ENCODE assay signal across 26 cellular contexts in genomic region chr6:49430866-49431265, GRCh38.
"Had no signal": no experiment of that assay in that cellular context is flagged by ENCODE, and none has a peak within 500 bp of the region (broad histone marks: within the 10 kb centered on the region; RNA-seq: fewer than 3 reads in every experiment).

No MANE protein-coding gene starts in this region.

- H3K27me3 Mint-ChIP-seq: dendritic cell treated with granulocyte-macrophage colony-stimulating factor and Interleukin-4, amounts not matched to agents 40 ng/mL and 50 ng/mL, for 4 days; naive thymus-derived CD4-positive, alpha-beta T cell had no signal

- FAIRE-seq: kidney, urothelium cell line had no signal

- H3K9ac ChIP-seq: neural progenitor cell had no signal

- H3K4me1 Mint-ChIP-seq: naive thymus-derived CD4-positive, alpha-beta T cell; nephron; neural progenitor cell; stimulated activated effector memory CD8-positive, alpha-beta T cell treated with anti-CD3 and anti-CD28 coated beads, Interleukin-12 subunit alpha, Interleukin-12 subunit beta, amount 100 ng/mL, for 72 hours had no signal

- H3K27me3 ChIP-seq: colonic mucosa, gastrocnemius medialis, left lung, neural progenitor cell, tibial nerve, upper lobe of left lung had no signal

- H3K4me2 ChIP-seq: neural progenitor cell, smooth muscle cell had no signal

- H3K4me3 Mint-ChIP-seq: dendritic cell treated with granulocyte-macrophage colony-stimulating factor and Interleukin-4, amounts not matched to agents 40 ng/mL and 50 ng/mL, for 4 days; naive thymus-derived CD4-positive, alpha-beta T cell; nephron; neural progenitor cell; stimulated activated effector memory CD8-positive, alpha-beta T cell treated with anti-CD3 and anti-CD28 coated beads, Interleukin-12 subunit alpha, Interleukin-12 subunit beta, amount 100 ng/mL, for 72 hours had no signal

- H3K9me3 Mint-ChIP-seq: dendritic cell treated with granulocyte-macrophage colony-stimulating factor and Interleukin-4, amounts not matched to agents 40 ng/mL and 50 ng/mL, for 4 days; nephron; neural progenitor cell; stimulated activated effector memory CD8-positive, alpha-beta T cell treated with anti-CD3 and anti-CD28 coated beads, Interleukin-12 subunit alpha, Interleukin-12 subunit beta, amount 100 ng/mL, for 72 hours had no signal

- H3K9me3 ChIP-seq: colonic mucosa, gastrocnemius medialis, left lung, prostate gland, thoracic aorta, tibial nerve, upper lobe of left lung had no signal

- H3K4me1 ChIP-seq: colonic mucosa, gastrocnemius medialis, left lung, neural progenitor cell, prostate gland, tibial nerve, upper lobe of left lung had no signal

- ATAC-seq: gastrocnemius medialis; left cardiac atrium; left lung; naive thymus-derived CD4-positive, alpha-beta T cell; right cardiac atrium; stimulated activated effector memory CD8-positive, alpha-beta T cell treated with anti-CD3 and anti-CD28 coated beads, Interleukin-12 subunit alpha, Interleukin-12 subunit beta, amount 100 ng/mL, for 72 hours; stimulated activated naive CD8-positive, alpha-beta T cell treated with anti-CD3 and anti-CD28 coated beads, Interleukin-15, Interleukin-2, amounts not matched to agents 100 U/mL and 50 U/mL, for 24 hours had no signal

- H3K36me3 ChIP-seq: colonic mucosa, prostate gland had no signal

- H3K27ac Mint-ChIP-seq: dendritic cell treated with granulocyte-macrophage colony-stimulating factor and Interleukin-4, amounts not matched to agents 40 ng/mL and 50 ng/mL, for 4 days; naive thymus-derived CD4-positive, alpha-beta T cell; nephron; neural progenitor cell; stimulated activated effector memory CD8-positive, alpha-beta T cell treated with anti-CD3 and anti-CD28 coated beads, Interleukin-12 subunit alpha, Interleukin-12 subunit beta, amount 100 ng/mL, for 72 hours had no signal

- H3K27ac ChIP-seq: colonic mucosa, gastrocnemius medialis, left lung, neural progenitor cell, prostate gland, thoracic aorta, tibial nerve, upper lobe of left lung had no signal

- DNase-seq: central memory CD4-positive, alpha-beta T cell; colonic mucosa; effector memory CD4-positive, alpha-beta T cell; gastrocnemius medialis; head of caudate nucleus; kidney; left cardiac atrium; left lung; mesendoderm; midbrain; naive thymus-derived CD4-positive, alpha-beta T cell; right cardiac atrium; stimulated activated CD4-positive, alpha-beta T cell treated with anti-CD3 and anti-CD28 coated beads, Interleukin-12 subunit alpha, Interleukin-12 subunit beta, amount 100 ng/mL, for 4 hours; stimulated activated CD4-positive, alpha-beta T cell treated with anti-CD3 and anti-CD28 coated beads, Interleukin-1b, Interleukin-23, amount 100 ng/mL, for 48 hours; stimulated activated CD4-positive, alpha-beta T cell treated with anti-CD3 and anti-CD28 coated beads, Interleukin-4, amount 100 ng/mL, for 24 hours; stimulated activated naive CD8-positive, alpha-beta T cell treated with anti-CD3 and anti-CD28 coated beads, Interleukin-15, Interleukin-2, amounts not matched to agents 100 U/mL and 50 U/mL, for 24 hours; upper lobe of left lung had no signal

- H2AFZ ChIP-seq: neural progenitor cell had no signal

- H3K4me3 ChIP-seq: colonic mucosa, gastrocnemius medialis, left lung, neural progenitor cell, prostate gland, smooth muscle cell, thoracic aorta, tibial nerve, upper lobe of left lung had no signal
